In genomic region chr1:157110686-157111085, GRCh38 we compare ENCODE assay signal across 26 cellular contexts. TPM values are rescaled to one million over a fixed set of nuclear protein-coding genes. Genes with fewer than 3 reads are reported as not detected.
"Had no signal": no experiment of that assay in that cellular context is flagged by ENCODE, and none has a peak within 500 bp of the region (broad histone marks: within the 10 kb centered on the region; RNA-seq: fewer than 3 reads in every experiment).

No MANE protein-coding gene starts in this region.

- H3K4me3 ChIP-seq: dorsolateral prefrontal cortex, lower lobe of right lung, transverse colon had no signal

- ATAC-seq: activated CD4-positive, alpha-beta T cell treated with anti-CD3 and anti-CD28 coated beads for 36 hours; activated CD8-positive, alpha-beta memory T cell treated with anti-CD3 and anti-CD28 coated beads, Interleukin-2, amount 10 ng/mL, durations not matched to agents 7 days and 5 days; foreskin keratinocyte; left colon; lower lobe of right lung; WTC11 had no signal

- H3K4me1 ChIP-seq: transverse colon had no signal

- H3K9me3 ChIP-seq: lower lobe of right lung, transverse colon had no signal

- H3K36me3 ChIP-seq: lower lobe of right lung, transverse colon had no signal

- H3K27ac ChIP-seq: dorsolateral prefrontal cortex, foreskin keratinocyte, lower lobe of right lung, transverse colon had no signal

- FAIRE-seq: colon, islet of Langerhans, TTC549 had no signal

- DNase-seq: activated CD4-positive, alpha-beta memory T cell treated with anti-CD3 and anti-CD28 coated beads for 36 hours; activated CD4-positive, alpha-beta T cell treated with anti-CD3 and anti-CD28 coated beads for 36 hours; activated CD8-positive, alpha-beta memory T cell treated with anti-CD3 and anti-CD28 coated beads, Interleukin-2, amount 10 ng/mL, durations not matched to agents 7 days and 5 days; activated naive CD4-positive, alpha-beta T cell treated with Interleukin-2 at 50 U/mL for 16 hours; activated naive CD8-positive, alpha-beta T cell treated with anti-CD3 and anti-CD28 coated beads, Interleukin-2, amount 10 ng/mL, durations not matched to agents 7 days and 5 days; amygdala; central memory CD4-positive, alpha-beta T cell; foreskin keratinocyte; glutamatergic neuron; hippocampal formation; lower lobe of right lung; nephron progenitor cell; nucleus accumbens; stimulated activated CD4-positive, alpha-beta T cell treated with anti-CD3 and anti-CD28 coated beads, Interleukin-2, amount 100 ng/mL, for 24 hours; stimulated activated naive CD4-positive, alpha-beta T cell treated with Interleukin-2 at 50 U/mL for 16 hours; transverse colon had no signal

RNA-seq across cellular contexts. Expression of gene ETV3L, which starts 11.1 kb away (rescaled TPM):
- total RNA-seq: activated CD4-positive, alpha-beta memory T cell treated with anti-CD3 and anti-CD28 coated beads for 36 hours; activated CD4-positive, alpha-beta T cell treated with anti-CD3 and anti-CD28 coated beads for 36 hours; activated CD8-positive, alpha-beta memory T cell treated with anti-CD3 and anti-CD28 coated beads, Interleukin-2, amount 10 ng/mL, durations not matched to agents 7 days and 5 days; activated naive CD8-positive, alpha-beta T cell treated with anti-CD3 and anti-CD28 coated beads, Interleukin-2, amount 10 ng/mL, durations not matched to agents 7 days and 5 days; activated T-helper 2 cell treated with anti-CD3 and anti-CD28 coated beads, Interferon-gamma antibody, Interleukin-2, Interleukin-4, amounts not matched to agents 10 μg/mL and 5 μg/mL and 100 μg/mL, durations not matched to agents 14 hours and 24 hours and 36 hours; epithelial cell of proximal tubule; fibroblast of lung; foreskin keratinocyte; left colon; lower lobe of right lung; mesothelial cell of epicardium; transverse colon had no signal
- polyA plus RNA-seq: fibroblast of lung, foreskin keratinocyte had no signal
